1 cellular context compared by ENCODE assay signal in the genomic region with DNA sequence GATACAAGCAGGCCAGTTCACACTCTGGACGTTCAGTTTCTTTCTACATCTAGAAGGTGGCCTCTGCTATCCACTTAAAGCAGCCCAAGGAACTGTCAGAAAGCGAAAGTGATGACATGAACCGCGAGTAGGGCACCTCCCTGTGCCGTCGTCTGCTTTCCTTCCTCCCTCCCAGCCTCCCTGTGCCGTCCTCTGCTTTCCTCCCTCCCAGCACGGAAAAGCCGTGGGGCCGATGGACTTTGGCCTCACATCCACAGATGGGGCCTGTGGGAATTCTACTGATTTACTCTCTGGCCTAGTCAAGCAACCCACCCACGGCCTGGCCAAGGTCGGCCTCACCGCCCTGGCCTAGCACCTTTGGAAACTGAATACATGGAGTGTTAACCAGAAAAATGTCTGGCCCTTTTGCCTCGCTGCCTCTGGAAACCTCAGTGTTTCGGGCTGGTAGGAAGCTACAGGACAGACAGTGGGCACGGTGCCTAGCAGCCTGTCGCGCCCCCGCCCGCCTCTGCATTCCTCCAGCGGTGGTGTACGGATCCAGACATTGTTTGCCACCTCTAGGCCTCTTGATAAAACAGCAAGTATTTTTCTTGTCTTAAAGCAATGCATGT.
TF ChIP-seq lines count a peak whose summit lies in the region.

No MANE protein-coding gene starts in this region.

TF ChIP-seq in HepG2, 621 proteins besides CTCF, POLR2A, EP300 and RAD21 (continued from another document and continues in another):
- TF ChIP-seq, protein P1, sequence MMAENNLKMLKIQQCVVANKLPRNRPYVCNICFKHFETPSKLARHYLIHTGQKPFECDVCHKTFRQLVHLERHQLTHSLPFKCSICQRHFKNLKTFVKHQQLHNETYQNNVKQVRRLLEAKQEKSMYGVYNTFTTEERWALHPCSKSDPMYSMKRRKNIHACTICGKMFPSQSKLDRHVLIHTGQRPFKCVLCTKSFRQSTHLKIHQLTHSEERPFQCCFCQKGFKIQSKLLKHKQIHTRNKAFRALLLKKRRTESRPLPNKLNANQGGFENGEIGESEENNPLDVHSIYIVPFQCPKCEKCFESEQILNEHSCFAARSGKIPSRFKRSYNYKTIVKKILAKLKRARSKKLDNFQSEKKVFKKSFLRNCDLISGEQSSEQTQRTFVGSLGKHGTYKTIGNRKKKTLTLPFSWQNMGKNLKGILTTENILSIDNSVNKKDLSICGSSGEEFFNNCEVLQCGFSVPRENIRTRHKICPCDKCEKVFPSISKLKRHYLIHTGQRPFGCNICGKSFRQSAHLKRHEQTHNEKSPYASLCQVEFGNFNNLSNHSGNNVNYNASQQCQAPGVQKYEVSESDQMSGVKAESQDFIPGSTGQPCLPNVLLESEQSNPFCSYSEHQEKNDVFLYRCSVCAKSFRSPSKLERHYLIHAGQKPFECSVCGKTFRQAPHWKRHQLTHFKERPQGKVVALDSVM (CRISPR knock-in tag; IDR thresholded peaks at IDR 0.05): peak; percentile 82
- no peak for TF ChIP-seq ZNF468 (CRISPR knock-in tag; IDR thresholded peaks at IDR 0.05)
- TF ChIP-seq, protein P2, sequence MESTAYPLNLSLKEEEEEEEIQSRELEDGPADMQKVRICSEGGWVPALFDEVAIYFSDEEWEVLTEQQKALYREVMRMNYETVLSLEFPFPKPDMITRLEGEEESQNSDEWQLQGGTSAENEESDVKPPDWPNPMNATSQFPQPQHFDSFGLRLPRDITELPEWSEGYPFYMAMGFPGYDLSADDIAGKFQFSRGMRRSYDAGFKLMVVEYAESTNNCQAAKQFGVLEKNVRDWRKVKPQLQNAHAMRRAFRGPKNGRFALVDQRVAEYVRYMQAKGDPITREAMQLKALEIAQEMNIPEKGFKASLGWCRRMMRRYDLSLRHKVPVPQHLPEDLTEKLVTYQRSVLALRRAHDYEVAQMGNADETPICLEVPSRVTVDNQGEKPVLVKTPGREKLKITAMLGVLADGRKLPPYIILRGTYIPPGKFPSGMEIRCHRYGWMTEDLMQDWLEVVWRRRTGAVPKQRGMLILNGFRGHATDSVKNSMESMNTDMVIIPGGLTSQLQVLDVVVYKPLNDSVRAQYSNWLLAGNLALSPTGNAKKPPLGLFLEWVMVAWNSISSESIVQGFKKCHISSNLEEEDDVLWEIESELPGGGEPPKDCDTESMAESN (CRISPR knock-in tag; conservative IDR thresholded peaks at IDR 0.05): 0 out of 2 replicates have a peak, but pooled peaks have one; percentile 26
- TF ChIP-seq ERF (CRISPR knock-in tag; IDR thresholded peaks at IDR 0.05): peak; percentile 83
- peak; percentile 90 for TF ChIP-seq PHF21A (CRISPR knock-in tag; IDR thresholded peaks at IDR 0.05)
- TF ChIP-seq ZFX (CRISPR knock-in tag; IDR thresholded peaks at IDR 0.05; ENCODE audit: low read depth): peak; percentile 99
- no peak for TF ChIP-seq NKX3-1 (CRISPR knock-in tag; IDR thresholded peaks at IDR 0.05)
- TF ChIP-seq HNRNPUL1 (IDR thresholded peaks at IDR 0.05; ENCODE audit: low read depth, low read length): no peak
- TF ChIP-seq KMT2B (CRISPR knock-in tag; IDR thresholded peaks at IDR 0.05): 0 out of 2 replicates have a peak, but pooled peaks have one; percentile 66
- TF ChIP-seq TFDP1 (CRISPR knock-in tag; IDR thresholded peaks at IDR 0.05; ENCODE audit: borderline replicate concordance): peak; percentile 25; the same call in 1 of the 2 replicates
- no peak for TF ChIP-seq ATF7 (IDR thresholded peaks at IDR 0.05)
- 0 out of 2 replicates have a peak, but pooled peaks have one; percentile 20 for TF ChIP-seq ATF7 (CRISPR knock-in tag; IDR thresholded peaks at IDR 0.05)
- peak; percentile 50; the same call in 1 of the 2 replicates for TF ChIP-seq ZNF543 (CRISPR knock-in tag; IDR thresholded peaks at IDR 0.05)
- peak; percentile 48; the same call in 1 of the 2 replicates for TF ChIP-seq ZNF441 (CRISPR knock-in tag; IDR thresholded peaks at IDR 0.05; ENCODE audit: borderline replicate concordance)
- TF ChIP-seq, protein P3, sequence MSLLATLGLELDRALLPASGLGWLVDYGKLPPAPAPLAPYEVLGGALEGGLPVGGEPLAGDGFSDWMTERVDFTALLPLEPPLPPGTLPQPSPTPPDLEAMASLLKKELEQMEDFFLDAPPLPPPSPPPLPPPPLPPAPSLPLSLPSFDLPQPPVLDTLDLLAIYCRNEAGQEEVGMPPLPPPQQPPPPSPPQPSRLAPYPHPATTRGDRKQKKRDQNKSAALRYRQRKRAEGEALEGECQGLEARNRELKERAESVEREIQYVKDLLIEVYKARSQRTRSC (CRISPR knock-in tag; IDR thresholded peaks at IDR 0.05; ENCODE audit: low read depth): no peak
- peak; percentile 68; the same call in 1 of the 2 replicates for TF ChIP-seq ZNF891 (CRISPR knock-in tag; IDR thresholded peaks at IDR 0.05)
- TF ChIP-seq ZNF564 (CRISPR knock-in tag; IDR thresholded peaks at IDR 0.05): peak; percentile 49; the same call in 1 of the 2 replicates
- 0 out of 2 replicates have a peak, but pooled peaks have one; percentile 38 for TF ChIP-seq ZNF230 (CRISPR knock-in tag; IDR thresholded peaks at IDR 0.05)
- TF ChIP-seq MXI1 (IDR thresholded peaks at IDR 0.05; ENCODE audit: borderline replicate concordance, low read depth, low read length): peak; percentile 37; the same call in 1 of the 3 replicates
- TF ChIP-seq, protein P4, sequence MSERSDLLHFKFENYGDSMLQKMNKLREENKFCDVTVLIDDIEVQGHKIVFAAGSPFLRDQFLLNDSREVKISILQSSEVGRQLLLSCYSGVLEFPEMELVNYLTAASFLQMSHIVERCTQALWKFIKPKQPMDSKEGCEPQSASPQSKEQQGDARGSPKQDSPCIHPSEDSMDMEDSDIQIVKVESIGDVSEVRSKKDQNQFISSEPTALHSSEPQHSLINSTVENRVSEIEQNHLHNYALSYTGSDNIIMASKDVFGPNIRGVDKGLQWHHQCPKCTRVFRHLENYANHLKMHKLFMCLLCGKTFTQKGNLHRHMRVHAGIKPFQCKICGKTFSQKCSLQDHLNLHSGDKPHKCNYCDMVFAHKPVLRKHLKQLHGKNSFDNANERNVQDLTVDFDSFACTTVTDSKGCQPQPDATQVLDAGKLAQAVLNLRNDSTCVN (CRISPR knock-in tag; IDR thresholded peaks at IDR 0.05; ENCODE audit: borderline replicate concordance): 0 out of 2 replicates have a peak, but pooled peaks have one; percentile 41
- TF ChIP-seq ZBTB7B (CRISPR knock-in tag; IDR thresholded peaks at IDR 0.05): no peak
- TF ChIP-seq, protein P5, sequence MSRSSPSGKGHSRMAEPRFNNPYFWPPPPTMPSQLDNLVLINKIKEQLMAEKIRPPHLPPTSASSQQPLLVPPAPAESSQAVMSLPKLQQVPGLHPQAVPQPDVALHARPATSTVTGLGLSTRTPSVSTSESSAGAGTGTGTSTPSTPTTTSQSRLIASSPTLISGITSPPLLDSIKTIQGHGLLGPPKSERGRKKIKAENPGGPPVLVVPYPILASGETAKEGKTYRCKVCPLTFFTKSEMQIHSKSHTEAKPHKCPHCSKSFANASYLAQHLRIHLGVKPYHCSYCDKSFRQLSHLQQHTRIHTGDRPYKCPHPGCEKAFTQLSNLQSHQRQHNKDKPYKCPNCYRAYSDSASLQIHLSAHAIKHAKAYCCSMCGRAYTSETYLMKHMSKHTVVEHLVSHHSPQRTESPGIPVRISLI (CRISPR knock-in tag; IDR thresholded peaks at IDR 0.05; ENCODE audit: borderline replicate concordance): peak; percentile 32; the same call in 1 of the 2 replicates
- TF ChIP-seq KLF6 (CRISPR knock-in tag; IDR thresholded peaks at IDR 0.05): 0 out of 2 replicates have a peak, but pooled peaks have one; percentile 34
- peak; percentile 47; the same call in 1 of the 2 replicates for TF ChIP-seq DMAP1 (CRISPR knock-in tag; IDR thresholded peaks at IDR 0.05)
- peak; percentile 90 for TF ChIP-seq PHF8 (CRISPR knock-in tag; IDR thresholded peaks at IDR 0.05)
- TF ChIP-seq ZNF678 (CRISPR knock-in tag; IDR thresholded peaks at IDR 0.05): no peak
- TF ChIP-seq HNF4A (CRISPR knock-in tag; IDR thresholded peaks at IDR 0.05): peak; percentile 95
- TF ChIP-seq, protein P6, sequence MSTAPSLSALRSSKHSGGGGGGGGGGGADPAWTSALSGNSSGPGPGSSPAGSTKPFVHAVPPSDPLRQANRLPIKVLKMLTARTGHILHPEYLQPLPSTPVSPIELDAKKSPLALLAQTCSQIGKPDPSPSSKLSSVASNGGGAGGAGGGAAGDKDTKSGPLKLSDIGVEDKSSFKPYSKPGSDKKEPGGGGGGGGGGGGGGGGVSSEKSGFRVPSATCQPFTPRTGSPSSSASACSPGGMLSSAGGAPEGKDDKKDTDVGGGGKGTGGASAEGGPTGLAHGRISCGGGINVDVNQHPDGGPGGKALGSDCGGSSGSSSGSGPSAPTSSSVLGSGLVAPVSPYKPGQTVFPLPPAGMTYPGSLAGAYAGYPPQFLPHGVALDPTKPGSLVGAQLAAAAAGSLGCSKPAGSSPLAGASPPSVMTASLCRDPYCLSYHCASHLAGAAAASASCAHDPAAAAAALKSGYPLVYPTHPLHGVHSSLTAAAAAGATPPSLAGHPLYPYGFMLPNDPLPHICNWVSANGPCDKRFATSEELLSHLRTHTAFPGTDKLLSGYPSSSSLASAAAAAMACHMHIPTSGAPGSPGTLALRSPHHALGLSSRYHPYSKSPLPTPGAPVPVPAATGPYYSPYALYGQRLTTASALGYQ (CRISPR knock-in tag; IDR thresholded peaks at IDR 0.05): no peak
- TF ChIP-seq HIVEP1 (CRISPR knock-in tag; IDR thresholded peaks at IDR 0.05): 0 out of 2 replicates have a peak, but pooled peaks have one; percentile 43
- no peak for TF ChIP-seq RFX5 (IDR thresholded peaks at IDR 0.05; ENCODE audit: low read depth, low read length)
- TF ChIP-seq ZNF296 (CRISPR knock-in tag; conservative IDR thresholded peaks at IDR 0.05): no peak
- no peak for TF ChIP-seq CHD2 (IDR thresholded peaks at IDR 0.05; ENCODE audit: low read depth, low read length)
- TF ChIP-seq, protein P7, sequence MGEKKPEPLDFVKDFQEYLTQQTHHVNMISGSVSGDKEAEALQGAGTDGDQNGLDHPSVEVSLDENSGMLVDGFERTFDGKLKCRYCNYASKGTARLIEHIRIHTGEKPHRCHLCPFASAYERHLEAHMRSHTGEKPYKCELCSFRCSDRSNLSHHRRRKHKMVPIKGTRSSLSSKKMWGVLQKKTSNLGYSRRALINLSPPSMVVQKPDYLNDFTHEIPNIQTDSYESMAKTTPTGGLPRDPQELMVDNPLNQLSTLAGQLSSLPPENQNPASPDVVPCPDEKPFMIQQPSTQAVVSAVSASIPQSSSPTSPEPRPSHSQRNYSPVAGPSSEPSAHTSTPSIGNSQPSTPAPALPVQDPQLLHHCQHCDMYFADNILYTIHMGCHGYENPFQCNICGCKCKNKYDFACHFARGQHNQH (CRISPR knock-in tag; IDR thresholded peaks at IDR 0.05): peak; percentile 90; the same call in 1 of the 2 replicates
- TF ChIP-seq HDAC1 (CRISPR knock-in tag; IDR thresholded peaks at IDR 0.05): peak; percentile 80; the same call in 1 of the 2 replicates
- TF ChIP-seq ZNF264 (CRISPR knock-in tag; IDR thresholded peaks at IDR 0.05): 0 out of 2 replicates have a peak, but pooled peaks have one; percentile 29
- peak; percentile 88; the same call in 1 of the 2 replicates for TF ChIP-seq GFI1 (CRISPR knock-in tag; IDR thresholded peaks at IDR 0.05; ENCODE audit: borderline replicate concordance)
- peak; percentile 90 for TF ChIP-seq ZNF501 (CRISPR knock-in tag; IDR thresholded peaks at IDR 0.05)
- TF ChIP-seq ZNF121 (CRISPR knock-in tag; IDR thresholded peaks at IDR 0.05): 0 out of 2 replicates have a peak, but pooled peaks have one; percentile 23
- peak; percentile 75 for TF ChIP-seq XRCC5 (optimal IDR thresholded peaks at IDR 0.05; ENCODE audit: low read length)
- peak; percentile 63; the same call in 1 of the 2 replicates for TF ChIP-seq MXD3 (CRISPR knock-in tag; IDR thresholded peaks at IDR 0.05)
- TF ChIP-seq HIC2 (CRISPR knock-in tag; IDR thresholded peaks at IDR 0.05; ENCODE audit: low read depth): peak; percentile 82
- TF ChIP-seq SNRNP70 (IDR thresholded peaks at IDR 0.05; ENCODE audit: low read depth, low read length): no peak
- no peak for TF ChIP-seq ZNF605 (CRISPR knock-in tag; IDR thresholded peaks at IDR 0.05)
- TF ChIP-seq CEBPG (CRISPR knock-in tag; IDR thresholded peaks at IDR 0.05): 0 out of 2 replicates have a peak, but pooled peaks have one; percentile 22
- peak; percentile 83 for TF ChIP-seq ZMYM4 (CRISPR knock-in tag; IDR thresholded peaks at IDR 0.05)
- peak; percentile 68 for TF ChIP-seq FOXO1 (CRISPR knock-in tag; IDR thresholded peaks at IDR 0.05)
- peak; percentile 89; the same call in 1 of the 2 replicates for TF ChIP-seq ZC3H13 (CRISPR knock-in tag; IDR thresholded peaks at IDR 0.05)
- 0 out of 2 replicates have a peak, but pooled peaks have one; percentile 44 for TF ChIP-seq BORCS8-MEF2B (CRISPR knock-in tag; IDR thresholded peaks at IDR 0.05)
- TF ChIP-seq ZNF607 (CRISPR knock-in tag; IDR thresholded peaks at IDR 0.05; ENCODE audit: borderline replicate concordance): peak; percentile 86; the same call in 1 of the 2 replicates
- no peak for TF ChIP-seq ZKSCAN5 (CRISPR knock-in tag; IDR thresholded peaks at IDR 0.05)
- TF ChIP-seq U2AF1 (optimal IDR thresholded peaks at IDR 0.05; ENCODE audit: low read depth, low read length): peak; percentile 44
- peak; percentile 43; the same call in 1 of the 2 replicates for TF ChIP-seq ZBTB38 (CRISPR knock-in tag; IDR thresholded peaks at IDR 0.05)
